8 cellular contexts compared by ENCODE assay signal in the genomic region with DNA sequence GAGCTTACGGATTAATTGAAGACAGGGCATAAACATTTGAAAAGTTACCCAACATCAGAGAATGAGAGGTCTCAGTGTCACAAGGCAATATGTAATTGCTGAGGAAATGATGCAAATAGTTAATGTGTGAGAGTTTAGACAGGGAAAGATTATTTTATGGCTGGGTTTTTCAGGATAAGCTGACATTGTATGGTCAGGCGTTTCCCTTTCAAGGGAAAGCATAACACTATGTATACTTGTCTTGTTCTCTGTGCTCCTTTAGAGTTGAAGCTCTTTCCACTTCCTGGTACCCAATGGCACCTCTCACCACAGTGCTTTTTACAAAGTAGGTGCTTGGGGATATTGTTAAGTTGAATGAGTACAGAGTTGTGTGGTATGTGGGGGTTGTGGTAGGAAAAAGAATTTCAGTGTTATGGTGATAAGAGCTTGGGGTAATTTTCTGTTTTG. TPM values are rescaled to one million over a fixed set of nuclear protein-coding genes. Genes with fewer than 3 reads are reported as not detected.
A peak's percentile ranks its signal among the peaks of the same experiment; 100 is the strongest.
DNase-seq lines count a peak whose midpoint lies in the region; ATAC-seq and TF ChIP-seq lines count a peak whose summit lies in the region.

No MANE protein-coding gene starts in this region.

- H3K27ac Mint-ChIP-seq in Caco-2 (ENCODE audit: unreplicated experiment) (peak overlapping the region; percentile 38), osteocyte (ENCODE audit: unreplicated experiment) (peak overlapping the region; percentile 67)

- DNase-seq in Caco-2 (no peak), colonic mucosa (no peak), osteocyte (ENCODE audit: extremely low spot score, unreplicated experiment) (no peak), cerebellum (ENCODE audit: low spot score) (no peak), GM13976 (ENCODE audit: low spot score) (no peak)
- no peak for DNase-seq in activated effector memory CD4-positive, alpha-beta T cell treated with anti-CD3 and anti-CD28 coated beads, Interleukin-2, amount 50 U/mL, for 16 hours

- no TSS peak for BruUV-seq in Caco-2 (replicated peaks; lab: Mats Ljungman, UMichigan)

- peaks cover 33% of the 10 kb centered on the region for H3K4me1 ChIP-seq in Caco-2
- H3K4me1 ChIP-seq in colonic mucosa = peaks cover 12% of the 10 kb centered on the region

- H3K36me3 Mint-ChIP-seq in Caco-2 (ENCODE audit: insufficient read depth, unreplicated experiment) (peaks cover 24% of the 10 kb centered on the region), osteocyte (ENCODE audit: unreplicated experiment) (peaks cover 6% of the 10 kb centered on the region)

- TF ChIP-seq CTCF in Caco-2 (IDR thresholded peaks at IDR 0.05; ENCODE audit: insufficient read depth in 1 of 2, low read depth in 1 of 2, low read length in 1 of 2, severe bottlenecking in 1 of 2, unreplicated experiment in 1 of 2) (no peak), colonic mucosa (IDR thresholded peaks at IDR 0.05) (no peak), osteocyte (IDR thresholded peaks at IDR 0.05) (no peak), GM13976 (IDR thresholded peaks at IDR 0.05; ENCODE audit: borderline replicate concordance, control extremely low read depth, extremely low read depth, insufficient read depth, missing control alignments) (no peak)

- no peaks in the 10 kb centered on the region for H3K36me3 ChIP-seq in Caco-2 (ENCODE audit: control insufficient read depth, insufficient read depth, low read length)
- H3K36me3 ChIP-seq in colonic mucosa = no peaks in the 10 kb centered on the region

- POLR2A ChIA-PET in Caco-2 (lab: Charles Lee) = interaction anchor here (2.1 kb wide), 1 partner anchor 20 kb away, joined by 12 read pairs; a partner anchor contains a TSS

- H3K27ac ChIP-seq in colonic mucosa = peak overlapping the region; percentile 71

- CTCF ChIA-PET in Caco-2 (lab: Charles Lee) = no interaction called here

- intact Hi-C loops in Caco-2 (cut with micrococcal nuclease; ENCODE audit: unreplicated experiment) = no loop called here
- intact Hi-C loops in colonic mucosa (cut with DNase I) = no loop called here

- ATAC-seq in HG03442 (IDR thresholded peaks at IDR 0.05; ENCODE audit: unreplicated experiment) (peak; percentile 50), HG02642 (IDR thresholded peaks at IDR 0.05; ENCODE audit: poor library complexity, unreplicated experiment) (no peak)

- peak overlapping the region in 1 of 2 donors; percentile 57 for H3K9ac ChIP-seq in colonic mucosa (ENCODE audit: low read depth in 2 of 2, low read length in 2 of 2)

- no peaks in the 10 kb centered on the region for H3K27me3 ChIP-seq in Caco-2 (replicated peaks; ENCODE audit: control insufficient read depth, insufficient read depth, low read length)
- no peaks in the 10 kb centered on the region for H3K27me3 ChIP-seq in colonic mucosa

- H3K4me3 Mint-ChIP-seq in Caco-2 (ENCODE audit: unreplicated experiment) (no peak overlapping the region), osteocyte (ENCODE audit: unreplicated experiment) (no peak overlapping the region)

- in situ Hi-C loops in GM13976 (cut with MboI; ENCODE audit: low sequenced_read_pairs, unreplicated experiment) = no loop called here

- peaks cover 44% of the 10 kb centered on the region for H3K4me1 Mint-ChIP-seq in Caco-2 (ENCODE audit: low read depth, unreplicated experiment)
- peaks cover 79% of the 10 kb centered on the region for H3K4me1 Mint-ChIP-seq in osteocyte (ENCODE audit: unreplicated experiment)

- H3K9me3 Mint-ChIP-seq in Caco-2 (ENCODE audit: unreplicated experiment) (no peaks in the 10 kb centered on the region), osteocyte (ENCODE audit: unreplicated experiment) (no peaks in the 10 kb centered on the region)

- no peaks in the 10 kb centered on the region for H3K27me3 Mint-ChIP-seq in Caco-2 (ENCODE audit: insufficient read depth, unreplicated experiment)
- H3K27me3 Mint-ChIP-seq in osteocyte (ENCODE audit: unreplicated experiment) = no peaks in the 10 kb centered on the region

- H3K4me3 ChIP-seq in Caco-2 (ENCODE audit: low read depth, low read length) = no peak overlapping the region
- H3K4me3 ChIP-seq in colonic mucosa = no peak overlapping the region

- no peaks in the 10 kb centered on the region for H3K9me3 ChIP-seq in Caco-2
- no peaks in the 10 kb centered on the region for H3K9me3 ChIP-seq in colonic mucosa

RNA-seq across cellular contexts. Expression of a gene that starts 19.9 kb away (rescaled TPM):
- total RNA-seq in Caco-2 (2022) = 142 and 150 TPM in 2 replicates
- total RNA-seq in colonic mucosa = 100 to 1,000 TPM; 210 to 243 TPM
- total RNA-seq in osteocyte = 178 TPM in 2 replicates
- total RNA-seq in cerebellum = 59.6 TPM

RNA-seq across cellular contexts. Expression of a gene that starts 55.8 kb away (rescaled TPM):
- total RNA-seq in Caco-2 (2022) (9.4 and 11.9 TPM in 2 replicates), colonic mucosa (10 to 100 TPM; 13.7 to 13.9 TPM), osteocyte (1.6 and 3.1 TPM in 2 replicates), cerebellum (6.1 TPM)
